ENCODE assay signal across 7 cellular contexts in the genomic region with DNA sequence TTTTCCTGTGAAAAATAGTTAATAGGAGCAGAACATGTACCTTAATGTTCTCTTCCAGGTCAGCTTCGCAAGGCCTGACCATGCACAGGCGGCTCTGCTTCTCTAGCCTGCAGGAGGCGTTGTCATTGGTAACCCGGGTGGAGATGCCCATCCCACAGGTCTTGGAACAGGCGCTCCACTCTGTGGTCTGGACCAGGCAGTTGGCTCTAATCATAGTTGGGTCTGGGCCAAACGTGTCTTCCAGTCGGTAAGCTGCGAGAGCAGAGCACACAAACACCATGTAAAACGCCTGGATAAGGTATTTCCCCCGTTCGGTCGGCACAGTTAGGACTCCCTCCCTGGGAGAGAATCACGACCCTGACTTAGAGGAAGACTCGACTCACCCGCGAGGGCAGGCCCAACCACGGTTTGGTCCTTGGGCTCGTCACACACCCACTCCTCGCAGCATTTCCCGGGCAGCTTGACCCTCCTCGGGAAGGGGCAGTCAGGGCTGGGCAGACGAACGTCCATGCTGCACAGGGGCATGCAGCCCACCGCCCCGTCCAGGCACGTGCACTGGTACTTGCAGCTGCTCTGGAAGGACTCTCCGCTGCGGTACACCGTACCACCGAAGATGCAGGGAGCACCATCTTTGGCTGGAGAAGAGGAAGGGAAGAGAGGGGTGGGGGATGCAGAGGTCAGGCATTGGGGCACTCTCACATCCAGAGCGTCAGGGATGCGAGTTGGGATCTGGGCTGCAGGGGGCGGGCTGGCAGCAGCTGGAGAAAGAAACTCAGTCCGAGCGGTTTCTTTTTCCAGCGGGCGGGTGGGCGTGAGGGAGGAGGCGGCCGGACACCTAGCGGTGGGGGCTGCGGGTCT. TPM values are rescaled to one million over a fixed set of nuclear protein-coding genes. Genes with fewer than 3 reads are reported as not detected.
A peak's percentile ranks its signal among the peaks of the same experiment; 100 is the strongest.
DNase-seq lines count a peak whose midpoint lies in the region; ATAC-seq and TF ChIP-seq lines count a peak whose summit lies in the region.

No MANE protein-coding gene starts in this region.

- H3K4me3 ChIP-seq in HUES6 (ENCODE audit: low read depth, low read length) (peak overlapping the region; percentile 74), dorsolateral prefrontal cortex (peak overlapping the region; percentile 44 to 82 (median 66))

- H3K27me3 ChIP-seq in HUES6 (ENCODE audit: control insufficient read depth, insufficient read depth, low read length) (no peaks in the 10 kb centered on the region), dorsolateral prefrontal cortex (peaks cover 0 to 9% (median 0%) of the 10 kb centered on the region in 45 donors)

- H3K9me3 ChIP-seq in HUES6 (ENCODE audit: control insufficient read depth, insufficient read depth, low read depth, low read length): no peaks in the 10 kb centered on the region

- H3K9me3 Mint-ChIP-seq in stimulated activated effector memory CD8-positive, alpha-beta T cell treated with anti-CD3 and anti-CD28 coated beads, Interleukin-12 subunit alpha, Interleukin-12 subunit beta, amount 100 ng/mL, for 72 hours: no peaks in the 10 kb centered on the region

- peak in 52 of 56 donors; percentile 28 to 75 (median 55) for TF ChIP-seq CTCF in dorsolateral prefrontal cortex (IDR thresholded peaks at IDR 0.05 in 54 of 56, conservative IDR thresholded peaks at IDR 0.05 in 2 of 56; ENCODE audit: low read depth in 1 of 56, partially characterized antibody in 56 of 56)

- peak overlapping the region; percentile 71 for H3K4me3 Mint-ChIP-seq in stimulated activated effector memory CD8-positive, alpha-beta T cell treated with anti-CD3 and anti-CD28 coated beads, Interleukin-12 subunit alpha, Interleukin-12 subunit beta, amount 100 ng/mL, for 72 hours

- H3K4me1 Mint-ChIP-seq in stimulated activated effector memory CD8-positive, alpha-beta T cell treated with anti-CD3 and anti-CD28 coated beads, Interleukin-12 subunit alpha, Interleukin-12 subunit beta, amount 100 ng/mL, for 72 hours: peaks cover 14% of the 10 kb centered on the region

- DNase-seq in GM03348 (ENCODE audit: low spot score): peak; percentile 67
- peak; percentile 11 to 73 (median 58) for DNase-seq in dorsolateral prefrontal cortex
- DNase-seq in left lobe of liver (ENCODE audit: low spot score): peak; percentile 92
- no peak for DNase-seq in stimulated activated effector memory CD8-positive, alpha-beta T cell treated with anti-CD3 and anti-CD28 coated beads, Interleukin-12 subunit alpha, Interleukin-12 subunit beta, amount 100 ng/mL, for 72 hours (ENCODE audit: low spot score in 2 of 2)

- ATAC-seq in SK-N-SH treated with all-trans-retinoic acid at 6 μM for 48 hours (peak; percentile 1; the same call in 2 of the 3 replicates), left lobe of liver (peak; percentile 83), HG03139 (IDR thresholded peaks at IDR 0.05; ENCODE audit: unreplicated experiment) (no peak)
- ATAC-seq in stimulated activated effector memory CD8-positive, alpha-beta T cell treated with anti-CD3 and anti-CD28 coated beads, Interleukin-12 subunit alpha, Interleukin-12 subunit beta, amount 100 ng/mL, for 72 hours: peak; percentile 43

- peaks cover 56% of the 10 kb centered on the region for H3K4me1 ChIP-seq in HUES6 (ENCODE audit: control insufficient read depth, insufficient read depth, low read length)

- H3K27ac ChIP-seq in HUES6 (ENCODE audit: low read depth, low read length) (peak overlapping the region; percentile 60; the same call in 1 of the 2 replicates), dorsolateral prefrontal cortex (peak overlapping the region in 56 of 59 donors; percentile 14 to 92 (median 70))

- H3K36me3 Mint-ChIP-seq in stimulated activated effector memory CD8-positive, alpha-beta T cell treated with anti-CD3 and anti-CD28 coated beads, Interleukin-12 subunit alpha, Interleukin-12 subunit beta, amount 100 ng/mL, for 72 hours: no peaks in the 10 kb centered on the region

- peaks cover 29% of the 10 kb centered on the region for H3K36me3 ChIP-seq in HUES6 (ENCODE audit: control insufficient read depth, insufficient read depth, low read length)

- no peak overlapping the region for H3K27ac Mint-ChIP-seq in stimulated activated effector memory CD8-positive, alpha-beta T cell treated with anti-CD3 and anti-CD28 coated beads, Interleukin-12 subunit alpha, Interleukin-12 subunit beta, amount 100 ng/mL, for 72 hours

- peak overlapping the region; percentile 84 for H3K9ac ChIP-seq in HUES6 (ENCODE audit: low read length)

- intact Hi-C loops in dorsolateral prefrontal cortex (cut with DNase I): loop anchor here in 1 of 2 donors (5.0 kb wide), 1 partner anchor 207 kb away; no protein-coding TSS in a partner anchor

TF ChIP-seq in SK-N-SH treated with all-trans-retinoic acid at 6 μM for 48 hours, 23 proteins besides CTCF, POLR2A, EP300 and RAD21:
- TF ChIP-seq, protein P1, sequence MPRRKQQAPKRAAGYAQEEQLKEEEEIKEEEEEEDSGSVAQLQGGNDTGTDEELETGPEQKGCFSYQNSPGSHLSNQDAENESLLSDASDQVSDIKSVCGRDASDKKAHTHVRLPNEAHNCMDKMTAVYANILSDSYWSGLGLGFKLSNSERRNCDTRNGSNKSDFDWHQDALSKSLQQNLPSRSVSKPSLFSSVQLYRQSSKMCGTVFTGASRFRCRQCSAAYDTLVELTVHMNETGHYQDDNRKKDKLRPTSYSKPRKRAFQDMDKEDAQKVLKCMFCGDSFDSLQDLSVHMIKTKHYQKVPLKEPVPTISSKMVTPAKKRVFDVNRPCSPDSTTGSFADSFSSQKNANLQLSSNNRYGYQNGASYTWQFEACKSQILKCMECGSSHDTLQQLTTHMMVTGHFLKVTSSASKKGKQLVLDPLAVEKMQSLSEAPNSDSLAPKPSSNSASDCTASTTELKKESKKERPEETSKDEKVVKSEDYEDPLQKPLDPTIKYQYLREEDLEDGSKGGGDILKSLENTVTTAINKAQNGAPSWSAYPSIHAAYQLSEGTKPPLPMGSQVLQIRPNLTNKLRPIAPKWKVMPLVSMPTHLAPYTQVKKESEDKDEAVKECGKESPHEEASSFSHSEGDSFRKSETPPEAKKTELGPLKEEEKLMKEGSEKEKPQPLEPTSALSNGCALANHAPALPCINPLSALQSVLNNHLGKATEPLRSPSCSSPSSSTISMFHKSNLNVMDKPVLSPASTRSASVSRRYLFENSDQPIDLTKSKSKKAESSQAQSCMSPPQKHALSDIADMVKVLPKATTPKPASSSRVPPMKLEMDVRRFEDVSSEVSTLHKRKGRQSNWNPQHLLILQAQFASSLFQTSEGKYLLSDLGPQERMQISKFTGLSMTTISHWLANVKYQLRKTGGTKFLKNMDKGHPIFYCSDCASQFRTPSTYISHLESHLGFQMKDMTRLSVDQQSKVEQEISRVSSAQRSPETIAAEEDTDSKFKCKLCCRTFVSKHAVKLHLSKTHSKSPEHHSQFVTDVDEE (CRISPR knock-in tag; IDR thresholded peaks at IDR 0.05): no peak
- TF ChIP-seq ZC3H10 (CRISPR knock-in tag; IDR thresholded peaks at IDR 0.05): peak; percentile 9; the same call in 1 of the 2 replicates
TF ChIP-seq in SK-N-SH treated with all-trans-retinoic acid at 6 μM for 48 hours: peak in this region for 1.

RNA-seq across cellular contexts. Expression of gene CCN2, which starts 1.0 kb away (rescaled TPM):
- total RNA-seq in dorsolateral prefrontal cortex: 10 to 100 TPM in 105 of 120 experiments, 1 to 10 TPM in 15; 3.8 to 82.4 (median 17.0) TPM
- total RNA-seq in left lobe of liver: 6.7 TPM

Comparison
In these comparisons a context has a peak if more than half of its experiments do, and no peak if none do; other contexts are left out.
1. DNase-seq: peak in GM03348 (single experiment), dorsolateral prefrontal cortex (10 of 10) and left lobe of liver (single experiment); none in stimulated activated effector memory CD8-positive, alpha-beta T cell treated with anti-CD3 and anti-CD28 coated beads, Interleukin-12 subunit alpha, Interleukin-12 subunit beta, amount 100 ng/mL, for 72 hours (0 of 2).